ENCODE assay signal across 15 cellular contexts in genomic region chr4:25271866-25272265, GRCh38. TPM values are rescaled to one million over a fixed set of nuclear protein-coding genes. Genes with fewer than 3 reads are reported as not detected.
A peak's percentile ranks its signal among the peaks of the same experiment; 100 is the strongest.
DNase-seq lines count a peak whose midpoint lies in the region; TF ChIP-seq lines count a peak whose summit lies in the region.
"Had no signal": no experiment of that assay in that cellular context is flagged by ENCODE, and none has a peak within 500 bp of the region (broad histone marks: within the 10 kb centered on the region; RNA-seq: fewer than 3 reads in every experiment).

No MANE protein-coding gene starts in this region.

- 94% methylated on average over 3 of the region's 3 CpGs for WGBS in SK-N-SH (ENCODE audit: low lambda C conversion rate)

- H3K27me3 ChIP-seq in SK-N-SH (ENCODE audit: insufficient read depth) = no peaks in the 10 kb centered on the region

- H3K4me3 ChIP-seq in fibroblast of pulmonary artery (replicated peaks; ENCODE audit: low read depth, low read length) (no peak overlapping the region), SK-N-SH (ENCODE audit: low read depth in 2 of 2, low read length in 1 of 2) (no peak overlapping the region)
- H3K4me3 ChIP-seq: GM23338, HAP-1 had no signal

- DNase-seq in amniotic epithelial cell (ENCODE audit: low read depth) = peak; percentile 44
- DNase-seq in fibroblast of pulmonary artery (ENCODE audit: low read depth) = peak; percentile 16
- peak; percentile 3 for DNase-seq in renal cortical epithelial cell (ENCODE audit: low read depth)
- no peak for DNase-seq in SK-N-SH
- no peak for DNase-seq in NCI-H1436 (lab: John Stamatoyannopoulos, UW)
- no peak for DNase-seq in stimulated activated CD4-positive, alpha-beta T cell treated with anti-CD3 and anti-CD28 coated beads, Interleukin-2, amount 100 ng/mL, for 24 hours
- DNase-seq: C1 segment of cervical spinal cord; Calu3; CD4-positive, alpha-beta memory T cell; COR-L47; DMS53; DMS79 treated with DMSO at 0.1 percent for 48 hours; GF-D8 had no signal

- POLR2A ChIA-PET in SK-N-SH (lab: Yijun Ruan, JAX) = no interaction called here

- no peaks in the 10 kb centered on the region for H3K9me3 ChIP-seq in SK-N-SH
- H3K9me3 ChIP-seq: HAP-1 had no signal

- TF ChIP-seq CTCF in fibroblast of pulmonary artery (IDR thresholded peaks at IDR 0.05; ENCODE audit: low read length, missing control alignments) (no peak), SK-N-SH (IDR thresholded peaks at IDR 0.05) (no peak)

- no peak overlapping the region for H3K27ac ChIP-seq in SK-N-SH (ENCODE audit: low read depth in 2 of 2, low read length in 1 of 2)

- no peaks in the 10 kb centered on the region for H3K4me1 ChIP-seq in SK-N-SH (ENCODE audit: control insufficient read depth in 1 of 2, insufficient read depth in 2 of 2, low read depth in 1 of 2, low read length in 1 of 2)
- H3K4me1 ChIP-seq: HAP-1 had no signal

- no peak overlapping the region for H3K9ac ChIP-seq in SK-N-SH

- H2AFZ ChIP-seq in SK-N-SH (ENCODE audit: low read depth) = no peak overlapping the region
- H2AFZ ChIP-seq: GM23338 had no signal

- H3K4me2 ChIP-seq in SK-N-SH = no peak overlapping the region
- H3K4me2 ChIP-seq: GM23338 had no signal

- no peaks in the 10 kb centered on the region for H3K79me2 ChIP-seq in SK-N-SH (ENCODE audit: insufficient read depth)

- no peaks in the 10 kb centered on the region for H3F3A ChIP-seq in SK-N-SH (replicated peaks; ENCODE audit: insufficient read depth)

- CTCF ChIA-PET in SK-N-SH (lab: Yijun Ruan, JAX) = interaction anchor here (3.9 kb wide), 1 partner anchor 41 kb away, joined by 14 read pairs; the partner anchor contains the start of gene ZCCHC4

- peaks cover 0 to 31% of the 10 kb centered on the region in 2 experiments for H3K36me3 ChIP-seq in SK-N-SH (replicated peaks in 1 of 2; ENCODE audit: control insufficient read depth in 1 of 2, insufficient read depth in 2 of 2, low read length in 1 of 2)

- no peak for TF ChIP-seq EP300 in SK-N-SH (IDR thresholded peaks at IDR 0.05; ENCODE audit: borderline replicate concordance in 1 of 2, low read depth in 1 of 2, low read length in 1 of 2)

- TF ChIP-seq RAD21 in SK-N-SH (IDR thresholded peaks at IDR 0.05; ENCODE audit: low read length) = no peak

- H3K9me2 ChIP-seq in SK-N-SH = no peaks in the 10 kb centered on the region

- no peaks in the 10 kb centered on the region for H4K20me1 ChIP-seq in SK-N-SH (ENCODE audit: insufficient read depth)

TF ChIP-seq in SK-N-SH, 30 proteins besides CTCF, POLR2A, EP300 and RAD21:
- TF ChIP-seq FOXJ3 (CRISPR knock-in tag; IDR thresholded peaks at IDR 0.05) = no peak
- TF ChIP-seq RFX5 (IDR thresholded peaks at IDR 0.05; ENCODE audit: low read length) = no peak
- TF ChIP-seq CHD2 (IDR thresholded peaks at IDR 0.05; ENCODE audit: low read length, partially characterized antibody) = no peak
- no peak for TF ChIP-seq GABPA (IDR thresholded peaks at IDR 0.05; ENCODE audit: low read depth)
- no peak for TF ChIP-seq IRF3 (IDR thresholded peaks at IDR 0.05; ENCODE audit: low read depth, low read length)
- TF ChIP-seq JUND (IDR thresholded peaks at IDR 0.05) = no peak
- TF ChIP-seq MEF2A (IDR thresholded peaks at IDR 0.05; ENCODE audit: borderline replicate concordance, low read depth) = no peak
- TF ChIP-seq FOXM1 (IDR thresholded peaks at IDR 0.05; ENCODE audit: low read depth) = no peak
- TF ChIP-seq PBX3 (IDR thresholded peaks at IDR 0.05) = no peak
- no peak for TF ChIP-seq TAF1 (IDR thresholded peaks at IDR 0.05; ENCODE audit: borderline replicate concordance, low read depth, low read length)
- TF ChIP-seq EZH2phosphoT487 (IDR thresholded peaks at IDR 0.05; ENCODE audit: borderline replicate concordance, low read depth) = no peak
- no peak for TF ChIP-seq USF2 (IDR thresholded peaks at IDR 0.05; ENCODE audit: borderline replicate concordance, low read depth, low read length)
- TF ChIP-seq TEAD4 (IDR thresholded peaks at IDR 0.05; ENCODE audit: borderline replicate concordance, insufficient read depth) = no peak
- no peak for TF ChIP-seq USF1 (IDR thresholded peaks at IDR 0.05; ENCODE audit: borderline replicate concordance, low read depth)

RNA-seq across cellular contexts. Expression of gene PI4K2B, which starts 38.0 kb away (rescaled TPM):
- 24.2 and 44.8 TPM in 2 replicates for total RNA-seq in renal cortical epithelial cell
- polyA plus RNA-seq in SK-N-SH (2012; rRNA removed) = 3.1 and 3.7 TPM in 2 replicates
- polyA plus RNA-seq in SK-N-SH (2012; cell fraction: cytosol; rRNA removed) = 5.2 and 6.0 TPM in 2 replicates
- polyA plus RNA-seq in SK-N-SH (2012; cell fraction: nucleus; rRNA removed) = 1.6 and 2.5 TPM in 2 replicates

RNA-seq across cellular contexts. Expression of gene ZCCHC4, which starts 40.7 kb away (rescaled TPM):
- 10.6 and 13.6 TPM in 2 replicates for total RNA-seq in renal cortical epithelial cell
- 4.8 and 7.5 TPM in 2 replicates for polyA plus RNA-seq in SK-N-SH (2012; rRNA removed)
- polyA plus RNA-seq in SK-N-SH (2012; cell fraction: cytosol; rRNA removed) = 4.6 and 5.1 TPM in 2 replicates
- polyA plus RNA-seq in SK-N-SH (2012; cell fraction: nucleus; rRNA removed) = 11.8 and 18.3 TPM in 2 replicates

Comparison
In these comparisons a context has a peak if more than half of its experiments do, and no peak if none do; other contexts are left out.
1. DNase-seq: peak in amniotic epithelial cell (single experiment), fibroblast of pulmonary artery (single experiment) and renal cortical epithelial cell (single experiment); none in SK-N-SH (single experiment), NCI-H1436 (single experiment) and stimulated activated CD4-positive, alpha-beta T cell treated with anti-CD3 and anti-CD28 coated beads, Interleukin-2, amount 100 ng/mL, for 24 hours (0 of 2).